8 cellular contexts compared by ENCODE assay signal in genomic region chr11:61694971-61695706, GRCh38. TPM values are rescaled to one million over a fixed set of nuclear protein-coding genes. Genes with fewer than 3 reads are reported as not detected.
DNase-seq lines count a peak whose midpoint lies in the region; ATAC-seq and TF ChIP-seq lines count a peak whose summit lies in the region.

No MANE protein-coding gene starts in this region.

- H3K4me1 ChIP-seq in RWPE2 (ENCODE audit: insufficient read depth, poor library complexity, severe bottlenecking) (peaks cover 46% of the 10 kb centered on the region), trophoblast cell (ENCODE audit: control insufficient read depth in 1 of 2, insufficient read depth in 2 of 2, low read length in 2 of 2) (peaks cover 24 to 27% of the 10 kb centered on the region in 2 experiments)

- no peak overlapping the region for H3K23ac ChIP-seq in trophoblast cell (ENCODE audit: low read length)

- H2BK12ac ChIP-seq in trophoblast cell (ENCODE audit: low read length): no peak overlapping the region

- WGBS in trophoblast cell (ENCODE audit: extremely low coverage, insufficient coverage, insufficient read length): no CpG with 5 or more reads among the region's 13 CpGs

- H2BK5ac ChIP-seq in trophoblast cell (ENCODE audit: low read depth, low read length, poor library complexity): no peak overlapping the region

- H3K9ac ChIP-seq in trophoblast cell (ENCODE audit: low read length): no peak overlapping the region

- H4K12ac ChIP-seq in trophoblast cell (ENCODE audit: low read depth, low read length): no peak overlapping the region

- no peak overlapping the region for H3K14ac ChIP-seq in trophoblast cell (ENCODE audit: low read length)

- H2AK5ac ChIP-seq in trophoblast cell (ENCODE audit: low read length): no peak overlapping the region

- TF ChIP-seq CTCF in RWPE2 (IDR thresholded peaks at IDR 0.05; ENCODE audit: poor library complexity, severe bottlenecking) (peak; percentile 13), fibroblast of mammary gland (conservative IDR thresholded peaks at IDR 0.05; ENCODE audit: control insufficient read depth, insufficient read depth, low read depth, low read length) (peak; percentile 14)

- peak; percentile 25 for DNase-seq in COLO668 (lab: John Stamatoyannopoulos, UW; ENCODE audit: unreplicated experiment)
- no peak for DNase-seq in RWPE2 (ENCODE audit: low spot score)
- no peak for DNase-seq in fibroblast of mammary gland (ENCODE audit: low read depth)
- peak in 1 of 2 donors; percentile 13 for DNase-seq in trophoblast cell
- DNase-seq in UCSD-AML1 (lab: John Stamatoyannopoulos, UW; ENCODE audit: unreplicated experiment): no peak

- no peak overlapping the region for H3K4ac ChIP-seq in trophoblast cell (ENCODE audit: low read depth, low read length)

- no peak overlapping the region for H3K4me3 ChIP-seq in RWPE2 (ENCODE audit: severe bottlenecking)
- no peak overlapping the region for H3K4me3 ChIP-seq in fibroblast of mammary gland (ENCODE audit: control insufficient read depth, low read depth, low read length)
- H3K4me3 ChIP-seq in trophoblast cell (ENCODE audit: low read depth, low read length): no peak overlapping the region

- no peak overlapping the region for H3K4me2 ChIP-seq in trophoblast cell (ENCODE audit: low read length)

- H3K9me3 ChIP-seq in RWPE2 (ENCODE audit: severe bottlenecking) (no peaks in the 10 kb centered on the region), trophoblast cell (ENCODE audit: insufficient read depth, low read depth, low read length) (no peaks in the 10 kb centered on the region)

- no peak overlapping the region for H4K8ac ChIP-seq in trophoblast cell (ENCODE audit: low read depth, low read length)

- H3K18ac ChIP-seq in trophoblast cell (ENCODE audit: low read length): no peak overlapping the region

- H3K79me2 ChIP-seq in trophoblast cell (ENCODE audit: control insufficient read depth, insufficient read depth, low read length, poor library complexity): no peaks in the 10 kb centered on the region

- peaks cover 8% of the 10 kb centered on the region for H3K79me1 ChIP-seq in trophoblast cell (ENCODE audit: low read length)

- H2AFZ ChIP-seq in trophoblast cell (ENCODE audit: insufficient read depth, low read length, poor library complexity): peak overlapping the region; percentile 21

- no peak overlapping the region for H2BK120ac ChIP-seq in trophoblast cell (ENCODE audit: insufficient read depth, low read length, poor library complexity)

- H3K27me3 ChIP-seq in RWPE2 (ENCODE audit: insufficient read depth, poor library complexity, severe bottlenecking) (no peaks in the 10 kb centered on the region), trophoblast cell (ENCODE audit: insufficient read depth, low read length) (no peaks in the 10 kb centered on the region)

- ATAC-seq in RWPE2 (ENCODE audit: low read depth): no peak
- no peak for ATAC-seq in HG02623 (IDR thresholded peaks at IDR 0.05; ENCODE audit: unreplicated experiment)
- no peak for ATAC-seq in activated CD4-positive, CD25-positive, alpha-beta regulatory T cell treated with anti-CD3 and anti-CD28 coated beads, Interleukin-2, amount 50 U/mL, for 24 hours
- ATAC-seq in GM19395 (IDR thresholded peaks at IDR 0.05; ENCODE audit: unreplicated experiment): no peak

- H3K36me3 ChIP-seq in RWPE2 (ENCODE audit: low read depth): no peaks in the 10 kb centered on the region
- no peaks in the 10 kb centered on the region for H3K36me3 ChIP-seq in trophoblast cell (ENCODE audit: control insufficient read depth in 1 of 2, insufficient read depth in 2 of 2, low read length in 2 of 2)

- H4K91ac ChIP-seq in trophoblast cell (ENCODE audit: low read depth, low read length): no peak overlapping the region

- H3K27ac ChIP-seq in RWPE2 (ENCODE audit: poor library complexity, severe bottlenecking): peak overlapping the region; percentile 43
- no peak overlapping the region for H3K27ac ChIP-seq in trophoblast cell (ENCODE audit: low read depth, low read length)

RNA-seq across cellular contexts. Expression of gene DAGLA, which starts 14.9 kb away (rescaled TPM):
- 1.4 and 1.5 TPM in 2 replicates for polyA plus RNA-seq in trophoblast cell (2013)

RNA-seq across cellular contexts. Expression of gene MYRF, which starts 57.3 kb away (rescaled TPM):
- 9.8 and 10.4 TPM in 2 replicates for polyA plus RNA-seq in trophoblast cell (2013)
